Comparison of ENCODE assay signal across 12 cellular contexts in the genomic region with DNA sequence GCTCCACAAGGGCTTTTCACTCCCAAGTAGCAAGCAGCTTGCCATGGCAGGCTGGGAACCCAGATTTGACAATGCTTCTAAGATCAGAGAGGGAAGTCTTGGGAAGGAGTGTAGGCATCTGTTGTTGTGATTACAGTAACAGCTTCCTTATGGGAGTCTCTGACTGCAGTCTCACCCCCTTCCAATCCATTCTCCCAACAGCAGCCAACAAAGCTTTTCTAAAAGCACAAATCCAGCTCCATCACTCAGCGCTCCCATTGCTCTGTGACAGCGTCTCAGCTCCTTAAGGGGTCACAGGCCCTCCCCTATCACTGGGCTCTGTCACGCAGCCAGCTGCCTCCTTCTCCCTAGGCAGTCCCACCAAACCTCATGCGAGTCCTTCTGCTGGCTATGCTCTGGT. TPM values are rescaled to one million over a fixed set of nuclear protein-coding genes. Genes with fewer than 3 reads are reported as not detected.
A peak's percentile ranks its signal among the peaks of the same experiment; 100 is the strongest.
DNase-seq lines count a peak whose midpoint lies in the region; ATAC-seq and TF ChIP-seq lines count a peak whose summit lies in the region.
"Had no signal": no experiment of that assay in that cellular context is flagged by ENCODE, and none has a peak within 500 bp of the region (broad histone marks: within the 10 kb centered on the region; RNA-seq: fewer than 3 reads in every experiment).

No MANE protein-coding gene starts in this region.

- H3K4me3 ChIP-seq in GM23338 (no peak overlapping the region), smooth muscle cell (no peak overlapping the region)

- H3K4me1 ChIP-seq in GM23338 (ENCODE audit: insufficient read depth) (peaks cover 21% of the 10 kb centered on the region), smooth muscle cell (ENCODE audit: low read depth) (peaks cover 59% of the 10 kb centered on the region)

- H2AFZ ChIP-seq in GM23338: peak overlapping the region; percentile 35; the same call in 1 of the 2 replicates
- no peak overlapping the region for H2AFZ ChIP-seq in smooth muscle cell (ENCODE audit: low read depth)

- H4K20me1 ChIP-seq in GM23338 (replicated peaks; ENCODE audit: insufficient read depth) (no peaks in the 10 kb centered on the region), smooth muscle cell (ENCODE audit: low read depth) (peaks cover under 1% of the 10 kb centered on the region)

- H3K9me3 Mint-ChIP-seq in GM23338 (no peaks in the 10 kb centered on the region; the same call in 2 of the 3 replicates), chondrocyte (ENCODE audit: low read depth) (no peaks in the 10 kb centered on the region), immature natural killer cell (no peaks in the 10 kb centered on the region)

- WGBS in smooth muscle cell (ENCODE audit: low lambda C conversion rate): 43% methylated on average over 4 of the region's 4 CpGs

- intact Hi-C loops in left colon (cut with DNase I, micrococcal nuclease): no loop called here

- H3K9me2 ChIP-seq in GM23338 (ENCODE audit: insufficient read depth): no peaks in the 10 kb centered on the region

- H3K27me3 Mint-ChIP-seq in GM23338 (ENCODE audit: insufficient read depth, low read depth, poor library complexity) (peaks cover under 1% of the 10 kb centered on the region), chondrocyte (ENCODE audit: low read depth) (no peaks in the 10 kb centered on the region), immature natural killer cell (ENCODE audit: low read depth in 3 of 3) (no peaks in the 10 kb centered on the region)

- DNase-seq in GM23338 (ENCODE audit: low spot score) (peak; percentile 20), chondrocyte (ENCODE audit: low spot score) (no peak), immature natural killer cell (no peak), smooth muscle cell (lab: John Stamatoyannopoulos, UW; ENCODE audit: unreplicated experiment) (no peak), left colon (no peak)
- no peak for DNase-seq in activated T-cell treated with anti-CD3 and anti-CD28 coated beads, Interleukin-2, amount 50 U/mL, for 1 hour
- DNase-seq: NCI-H2107 had no signal

- H3K27ac Mint-ChIP-seq in GM23338 (no peak overlapping the region), chondrocyte (ENCODE audit: unreplicated experiment) (peak overlapping the region; percentile 95), immature natural killer cell (peak overlapping the region in 5 of 6 donors; percentile 42 to 88 (median 52))
- H3K27ac Mint-ChIP-seq: activated naive CD8-positive, alpha-beta T cell had no signal

- no peak for TF ChIP-seq CTCF in GM23338 (conservative IDR thresholded peaks at IDR 0.05; ENCODE audit: low read depth in 2 of 2)
- no peak for TF ChIP-seq CTCF in chondrocyte (IDR thresholded peaks at IDR 0.05)
- TF ChIP-seq CTCF in smooth muscle cell (IDR thresholded peaks at IDR 0.05; ENCODE audit: borderline replicate concordance, insufficient read depth, poor library complexity, severe bottlenecking): no peak

- H3K27me3 ChIP-seq in GM23338 (ENCODE audit: insufficient read depth) (peaks cover 18% of the 10 kb centered on the region), smooth muscle cell (ENCODE audit: low read depth) (no peaks in the 10 kb centered on the region)

- no peaks in the 10 kb centered on the region for H3K79me2 ChIP-seq in GM23338 (replicated peaks; ENCODE audit: insufficient read depth)
- peaks cover 81% of the 10 kb centered on the region for H3K79me2 ChIP-seq in smooth muscle cell (ENCODE audit: low read depth)

- ATAC-seq in GM23338: peak; percentile 51
- no peak for ATAC-seq in GM21528 (IDR thresholded peaks at IDR 0.05; ENCODE audit: low FRiP score, unreplicated experiment)
- no peak for ATAC-seq in left colon
- ATAC-seq in GM21381 (IDR thresholded peaks at IDR 0.05; ENCODE audit: unreplicated experiment): no peak
- ATAC-seq: activated CD4-positive, CD25-positive, alpha-beta regulatory T cell treated with anti-CD3 and anti-CD28 coated beads, Interleukin-2, amount 50 U/mL, for 24 hours; esophagus mucosa had no signal

- H3K36me3 ChIP-seq in GM23338 (ENCODE audit: insufficient read depth) (no peaks in the 10 kb centered on the region), smooth muscle cell (ENCODE audit: low read depth) (no peaks in the 10 kb centered on the region)

- H3K4me2 ChIP-seq in GM23338 (no peak overlapping the region), smooth muscle cell (peak overlapping the region; percentile 60)

- no peak overlapping the region for H3K4me3 Mint-ChIP-seq in GM23338
- peak overlapping the region; percentile 46 for H3K4me3 Mint-ChIP-seq in chondrocyte (ENCODE audit: unreplicated experiment)
- no peak overlapping the region for H3K4me3 Mint-ChIP-seq in immature natural killer cell
- H3K4me3 Mint-ChIP-seq: activated naive CD8-positive, alpha-beta T cell had no signal

- peaks cover 14% of the 10 kb centered on the region for H3K4me1 Mint-ChIP-seq in GM23338
- H3K4me1 Mint-ChIP-seq in chondrocyte (ENCODE audit: low read depth): peaks cover 87% of the 10 kb centered on the region
- peaks cover 52 to 72% of the 10 kb centered on the region in 2 donors for H3K4me1 Mint-ChIP-seq in immature natural killer cell

- H3F3A ChIP-seq in GM23338 (replicated peaks; ENCODE audit: low read depth) (no peaks in the 10 kb centered on the region), smooth muscle cell (ENCODE audit: low read depth) (peaks cover 55% of the 10 kb centered on the region)

- no peaks in the 10 kb centered on the region for H3K36me3 Mint-ChIP-seq in GM23338 (ENCODE audit: low read depth)
- H3K36me3 Mint-ChIP-seq in chondrocyte (ENCODE audit: low read depth): peaks cover 55% of the 10 kb centered on the region
- H3K36me3 Mint-ChIP-seq in immature natural killer cell: no peaks in the 10 kb centered on the region
- H3K36me3 Mint-ChIP-seq: activated naive CD8-positive, alpha-beta T cell had no signal

- H3K27ac ChIP-seq in GM23338 (ENCODE audit: low read depth) (no peak overlapping the region), smooth muscle cell (ENCODE audit: low read depth) (peak overlapping the region; percentile 91)

- no peaks in the 10 kb centered on the region for H3K9me3 ChIP-seq in smooth muscle cell (replicated peaks; ENCODE audit: low read depth)

- peak overlapping the region; percentile 49 for H3K9ac ChIP-seq in smooth muscle cell (ENCODE audit: low read depth)

TF ChIP-seq in GM23338, 12 proteins besides CTCF, POLR2A, EP300 and RAD21 (continues in another document):
- no peak for TF ChIP-seq POLR2AphosphoS5 (IDR thresholded peaks at IDR 0.05; ENCODE audit: low read depth)
- no peak for TF ChIP-seq EZH2phosphoT487 (IDR thresholded peaks at IDR 0.05; ENCODE audit: unreplicated experiment)

RNA-seq across cellular contexts. Expression of a gene that starts 7.1 kb away (rescaled TPM):
- 0.49 TPM in 1 of 2 replicates, not detected in the other for total RNA-seq in GM23338 (2014; rRNA removed; shearing (Covaris generic))
- polyA plus RNA-seq in GM23338 (2016; fragmentation: Nextera tagmentation; extraction: Ambion mirVana) (7.9 and 13.2 TPM in 2 replicates), immature natural killer cell (100 to 1,000 TPM; 192 to 270 (median 246) TPM), smooth muscle cell (1,105 and 1,684 TPM in 2 replicates)
- total RNA-seq in chondrocyte (3,991 to 5,189 TPM (median 5,125 TPM) in 3 replicates), smooth muscle cell (998 and 1,065 TPM in 2 replicates), left colon (10 to 100 TPM; 55.3 to 98.0 TPM)

Comparison
In these comparisons a context has a peak if more than half of its experiments do, and no peak if none do; other contexts are left out.
1. RNA of a gene that starts 7.1 kb away (total RNA-seq): 3,991 to 5,189 TPM in chondrocyte, 998 to 1,065 TPM in smooth muscle cell and 55.3 to 98.0 TPM in left colon; 0.49 TPM in GM23338; every median in the first group is over 10 times any median in the second.